In genomic region chr6:130575557-130575956, GRCh38 we compare ENCODE assay signal across 14 cellular contexts.
A peak's percentile ranks its signal among the peaks of the same experiment; 100 is the strongest.
DNase-seq lines count a peak whose midpoint lies in the region; ATAC-seq lines count a peak whose summit lies in the region.
"Had no signal": no experiment of that assay in that cellular context is flagged by ENCODE, and none has a peak within 500 bp of the region (broad histone marks: within the 10 kb centered on the region; RNA-seq: fewer than 3 reads in every experiment).

No MANE protein-coding gene starts in this region.

- H3K27me3 Mint-ChIP-seq in activated T-cell treated with anti-CD3 and anti-CD28 coated beads, Interleukin-2, amount 50 U/mL, for 24 hours = no peaks in the 10 kb centered on the region
- H3K27me3 Mint-ChIP-seq in activated naive CD8-positive, alpha-beta T cell = no peaks in the 10 kb centered on the region
- no peaks in the 10 kb centered on the region for H3K27me3 Mint-ChIP-seq in stimulated activated naive CD8-positive, alpha-beta T cell treated with anti-CD3 and anti-CD28 coated beads, Interleukin-15, Interleukin-2, amounts not matched to agents 100 ng/mL and 50 ng/mL, for 24 hours

- H3K4me3 Mint-ChIP-seq in activated T-cell treated with anti-CD3 and anti-CD28 coated beads, Interleukin-2, amount 50 U/mL, for 24 hours = peak overlapping the region; percentile 0
- H3K4me3 Mint-ChIP-seq in activated naive CD8-positive, alpha-beta T cell = peak overlapping the region; percentile 46
- H3K4me3 Mint-ChIP-seq in stimulated activated naive CD8-positive, alpha-beta T cell treated with anti-CD3 and anti-CD28 coated beads, Interleukin-15, Interleukin-2, amounts not matched to agents 100 ng/mL and 50 ng/mL, for 24 hours = peak overlapping the region; percentile 42

- no peaks in the 10 kb centered on the region for H3K9me3 Mint-ChIP-seq in activated T-cell treated with anti-CD3 and anti-CD28 coated beads, Interleukin-2, amount 50 U/mL, for 24 hours
- no peaks in the 10 kb centered on the region for H3K9me3 Mint-ChIP-seq in activated naive CD8-positive, alpha-beta T cell (ENCODE audit: low read depth)
- H3K9me3 Mint-ChIP-seq in stimulated activated naive CD8-positive, alpha-beta T cell treated with anti-CD3 and anti-CD28 coated beads, Interleukin-15, Interleukin-2, amounts not matched to agents 100 ng/mL and 50 ng/mL, for 24 hours = no peaks in the 10 kb centered on the region

- DNase-seq in activated T-cell treated with anti-CD3 and anti-CD28 coated beads, Interleukin-2, amount 50 U/mL, for 24 hours = no peak
- DNase-seq in activated T-cell treated with anti-CD3 and anti-CD28 coated beads, Interleukin-2, amount 50 U/mL, for 1 hour = no peak
- DNase-seq in NCI-H1694 treated with DMSO at 0.1 percent for 48 hours (lab: John Stamatoyannopoulos, UW) (no peak), UCSD-AML1 (lab: John Stamatoyannopoulos, UW; ENCODE audit: unreplicated experiment) (no peak)
- DNase-seq: caudate nucleus, HCEC 1CT, left lung, NCI-H1092, SHP77 treated with DMSO at 0.1 percent for 48 hours, testis had no signal

- H3K27ac Mint-ChIP-seq in activated T-cell treated with anti-CD3 and anti-CD28 coated beads, Interleukin-2, amount 50 U/mL, for 24 hours = peak overlapping the region; percentile 56
- H3K27ac Mint-ChIP-seq in activated naive CD8-positive, alpha-beta T cell = peak overlapping the region; percentile 66
- peak overlapping the region; percentile 47 for H3K27ac Mint-ChIP-seq in stimulated activated naive CD8-positive, alpha-beta T cell treated with anti-CD3 and anti-CD28 coated beads, Interleukin-15, Interleukin-2, amounts not matched to agents 100 ng/mL and 50 ng/mL, for 24 hours

- H3K4me1 Mint-ChIP-seq in activated T-cell treated with anti-CD3 and anti-CD28 coated beads, Interleukin-2, amount 50 U/mL, for 24 hours (ENCODE audit: low read depth) = peaks cover 44% of the 10 kb centered on the region
- peaks cover 48% of the 10 kb centered on the region for H3K4me1 Mint-ChIP-seq in activated naive CD8-positive, alpha-beta T cell (ENCODE audit: low read depth)
- H3K4me1 Mint-ChIP-seq in stimulated activated naive CD8-positive, alpha-beta T cell treated with anti-CD3 and anti-CD28 coated beads, Interleukin-15, Interleukin-2, amounts not matched to agents 100 ng/mL and 50 ng/mL, for 24 hours (ENCODE audit: low read depth) = peaks cover 39% of the 10 kb centered on the region

- no peaks in the 10 kb centered on the region for H3K36me3 Mint-ChIP-seq in activated T-cell treated with anti-CD3 and anti-CD28 coated beads, Interleukin-2, amount 50 U/mL, for 24 hours (ENCODE audit: low read depth)
- H3K36me3 Mint-ChIP-seq in activated naive CD8-positive, alpha-beta T cell = peaks cover 3% of the 10 kb centered on the region
- no peaks in the 10 kb centered on the region for H3K36me3 Mint-ChIP-seq in stimulated activated naive CD8-positive, alpha-beta T cell treated with anti-CD3 and anti-CD28 coated beads, Interleukin-15, Interleukin-2, amounts not matched to agents 100 ng/mL and 50 ng/mL, for 24 hours (ENCODE audit: low read depth)

- peak; percentile 19 for ATAC-seq in HG02852 (IDR thresholded peaks at IDR 0.05; ENCODE audit: unreplicated experiment)
- no peak for ATAC-seq in GM21360 (IDR thresholded peaks at IDR 0.05; ENCODE audit: unreplicated experiment)
- ATAC-seq: left lung had no signal
